In the genomic region with DNA sequence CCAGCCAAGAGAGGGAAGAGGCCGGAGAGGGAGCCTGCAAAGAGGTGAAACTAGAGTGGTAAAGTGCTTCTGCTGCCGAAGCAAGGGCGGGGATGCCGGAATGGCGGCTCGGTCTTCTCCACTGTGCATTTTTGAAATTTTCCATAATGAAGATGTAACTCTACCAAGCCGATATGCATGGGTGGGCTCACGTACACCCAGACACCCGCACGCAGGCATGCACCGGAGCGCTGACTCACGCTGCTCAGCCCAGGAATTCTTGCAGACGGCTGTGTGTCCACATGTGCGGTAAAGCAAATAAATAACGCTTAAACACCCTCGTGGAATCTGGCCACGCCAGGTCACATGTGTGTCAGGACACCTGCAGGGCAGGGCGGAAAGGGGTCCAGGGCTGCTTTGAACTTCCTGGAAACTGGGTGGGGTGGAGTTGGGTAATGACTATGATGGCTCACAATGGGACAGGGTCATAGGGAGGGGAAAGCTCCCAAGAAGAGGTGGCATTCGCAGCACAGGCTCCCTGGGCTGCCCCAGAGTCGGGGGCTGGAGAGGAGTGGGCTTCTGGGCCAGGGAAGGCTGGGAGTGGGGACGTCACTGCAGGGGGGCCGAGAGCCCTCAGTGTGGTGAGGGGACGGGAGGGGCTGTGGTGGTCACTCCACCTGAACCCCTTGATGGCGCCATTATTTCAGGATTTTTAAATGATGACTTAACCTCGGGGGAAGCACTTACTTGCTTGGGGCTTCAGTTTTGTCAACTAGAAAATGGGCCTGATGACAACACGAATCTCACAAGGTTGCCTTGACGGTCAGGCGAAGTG, we compare ENCODE assay signal across 1 cellular context.
TF ChIP-seq lines count a peak whose summit lies in the region.

No MANE protein-coding gene starts in this region.

TF ChIP-seq in Ishikawa, 13 proteins besides CTCF, POLR2A, EP300 and RAD21 (continued from another document):
- TF ChIP-seq TAF1 (IDR thresholded peaks at IDR 0.05; ENCODE audit: low read depth) (0 out of 2 replicates have a peak, but pooled peaks have one; percentile 44), TEAD4 (IDR thresholded peaks at IDR 0.05) (peak; percentile 99), REST (IDR thresholded peaks at IDR 0.05; ENCODE audit: low read depth) (no peak), ZBTB7A (IDR thresholded peaks at IDR 0.05; ENCODE audit: low read depth) (peak; percentile 96), NFIC (IDR thresholded peaks at IDR 0.05) (peak; percentile 81), CEBPB (IDR thresholded peaks at IDR 0.05) (peak; percentile 68)
- TF ChIP-seq, protein P1, sequence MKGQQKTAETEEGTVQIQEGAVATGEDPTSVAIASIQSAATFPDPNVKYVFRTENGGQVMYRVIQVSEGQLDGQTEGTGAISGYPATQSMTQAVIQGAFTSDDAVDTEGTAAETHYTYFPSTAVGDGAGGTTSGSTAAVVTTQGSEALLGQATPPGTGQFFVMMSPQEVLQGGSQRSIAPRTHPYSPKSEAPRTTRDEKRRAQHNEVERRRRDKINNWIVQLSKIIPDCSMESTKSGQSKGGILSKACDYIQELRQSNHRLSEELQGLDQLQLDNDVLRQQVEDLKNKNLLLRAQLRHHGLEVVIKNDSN (IDR thresholded peaks at IDR 0.05), result peak; percentile 90
